ENCODE assay signal across 1 cellular context in genomic region chr20:50403565-50404418, GRCh38.
TF ChIP-seq lines count a peak whose summit lies in the region.

No MANE protein-coding gene starts in this region.

TF ChIP-seq in K562, 482 proteins besides CTCF, POLR2A, EP300 and RAD21:
- no peak for TF ChIP-seq THRA (IDR thresholded peaks at IDR 0.05)
- TF ChIP-seq, protein P1, sequence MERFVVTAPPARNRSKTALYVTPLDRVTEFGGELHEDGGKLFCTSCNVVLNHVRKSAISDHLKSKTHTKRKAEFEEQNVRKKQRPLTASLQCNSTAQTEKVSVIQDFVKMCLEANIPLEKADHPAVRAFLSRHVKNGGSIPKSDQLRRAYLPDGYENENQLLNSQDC (CRISPR knock-in tag; IDR thresholded peaks at IDR 0.05), result no peak
- TF ChIP-seq, protein P2, sequence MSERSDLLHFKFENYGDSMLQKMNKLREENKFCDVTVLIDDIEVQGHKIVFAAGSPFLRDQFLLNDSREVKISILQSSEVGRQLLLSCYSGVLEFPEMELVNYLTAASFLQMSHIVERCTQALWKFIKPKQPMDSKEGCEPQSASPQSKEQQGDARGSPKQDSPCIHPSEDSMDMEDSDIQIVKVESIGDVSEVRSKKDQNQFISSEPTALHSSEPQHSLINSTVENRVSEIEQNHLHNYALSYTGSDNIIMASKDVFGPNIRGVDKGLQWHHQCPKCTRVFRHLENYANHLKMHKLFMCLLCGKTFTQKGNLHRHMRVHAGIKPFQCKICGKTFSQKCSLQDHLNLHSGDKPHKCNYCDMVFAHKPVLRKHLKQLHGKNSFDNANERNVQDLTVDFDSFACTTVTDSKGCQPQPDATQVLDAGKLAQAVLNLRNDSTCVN (CRISPR knock-in tag; IDR thresholded peaks at IDR 0.05), result 0 out of 2 replicates have a peak, but pooled peaks have one; percentile 19
TF ChIP-seq in K562: peak in this region for 1.
